ENCODE assay signal across 8 cellular contexts in genomic region chr10:101780818-101781654, GRCh38. TPM values are rescaled to one million over a fixed set of nuclear protein-coding genes. Genes with fewer than 3 reads are reported as not detected.
DNase-seq lines count a peak whose midpoint lies in the region; ATAC-seq and TF ChIP-seq lines count a peak whose summit lies in the region.

No MANE protein-coding gene starts in this region.

- no peak overlapping the region for H3K27ac ChIP-seq in BLaER1 treated with 17β-estradiol and CSF1 and Interleukin-3, amounts not matched to agents 10 nM and 100 nM

- H3K4me3 Mint-ChIP-seq in activated CD4-positive, alpha-beta memory T cell treated with anti-CD3 and anti-CD28 coated beads for 36 hours, result peak overlapping the region; percentile 98
- H3K4me3 Mint-ChIP-seq in mesothelial cell of epicardium, result peak overlapping the region; percentile 44

- peaks cover 63% of the 10 kb centered on the region for H3K4me1 Mint-ChIP-seq in activated CD4-positive, alpha-beta memory T cell treated with anti-CD3 and anti-CD28 coated beads for 36 hours (ENCODE audit: low read depth)
- H3K4me1 Mint-ChIP-seq in mesothelial cell of epicardium, result peaks cover 42% of the 10 kb centered on the region

- POLR2A ChIA-PET in activated CD4-positive, alpha-beta memory T cell treated with anti-CD3 and anti-CD28 coated beads for 36 hours (lab: Charles Lee), result interaction anchor here (1.7 kb wide), 1 partner anchor 178 kb away, joined by 6 read pairs; no protein-coding TSS in a partner anchor

- intact Hi-C loops in activated CD4-positive, alpha-beta memory T cell treated with anti-CD3 and anti-CD28 coated beads for 36 hours (cut with micrococcal nuclease), result loop anchor here (1.0 to 5.0 kb wide), 6 partner anchors 64 to 568 kb away; partner anchors contain the start of genes DPCD, LBX1 and POLL

- H3K4me3 ChIP-seq in BLaER1 treated with 17β-estradiol and CSF1 and Interleukin-3, amounts not matched to agents 10 nM and 100 nM, result 0 out of 20 replicates have a peak overlapping the region, but pooled peaks of 2 of the 10 experiments have one; percentile 90 to 92

- DNase-seq in NCI-H524 (lab: John Stamatoyannopoulos, UW) (peak; percentile 74 to 83), mesothelial cell of epicardium (ENCODE audit: low spot score in 2 of 2, unreplicated experiment in 2 of 2) (peak in 1 of 2 experiments; percentile 81)
- DNase-seq in activated CD4-positive, alpha-beta memory T cell treated with anti-CD3 and anti-CD28 coated beads for 36 hours, result peak; percentile 82
- DNase-seq in effector CD4-positive, alpha-beta T cell, result peak; percentile 57
- DNase-seq in stimulated activated CD8-positive, alpha-beta memory T cell treated with anti-CD3 and anti-CD28 coated beads, Interleukin-4, amount 100 ng/mL, for 4 hours (ENCODE audit: low read depth in 2 of 2, low spot score in 1 of 2), result peak; percentile 29 to 54

- H3K36me3 Mint-ChIP-seq in activated CD4-positive, alpha-beta memory T cell treated with anti-CD3 and anti-CD28 coated beads for 36 hours, result peaks cover 28% of the 10 kb centered on the region
- peaks cover 14% of the 10 kb centered on the region for H3K36me3 Mint-ChIP-seq in mesothelial cell of epicardium

- H3K9me3 Mint-ChIP-seq in activated CD4-positive, alpha-beta memory T cell treated with anti-CD3 and anti-CD28 coated beads for 36 hours, result no peaks in the 10 kb centered on the region
- no peaks in the 10 kb centered on the region for H3K9me3 Mint-ChIP-seq in mesothelial cell of epicardium

- peak; percentile 29 for ATAC-seq in GM21619 (IDR thresholded peaks at IDR 0.05; ENCODE audit: unreplicated experiment)
- no peak for ATAC-seq in HG03469 (IDR thresholded peaks at IDR 0.05; ENCODE audit: unreplicated experiment)

- peaks cover 46 to 54% (median 51%) of the 10 kb centered on the region in 10 experiments for H3K4me1 ChIP-seq in BLaER1 treated with 17β-estradiol and CSF1 and Interleukin-3, amounts not matched to agents 10 nM and 100 nM

- peaks cover 11 to 37% (median 23%) of the 10 kb centered on the region in 11 experiments for H3K36me3 ChIP-seq in BLaER1 treated with 17β-estradiol and CSF1 and Interleukin-3, amounts not matched to agents 10 nM and 100 nM

- peaks cover 14 to 60% (median 48%) of the 10 kb centered on the region in 11 experiments; a peak in 20 of 22 replicates for H4K20me1 ChIP-seq in BLaER1 treated with 17β-estradiol and CSF1 and Interleukin-3, amounts not matched to agents 10 nM and 100 nM

- peaks cover 43 to 48% (median 46%) of the 10 kb centered on the region in 11 experiments for H3K27me3 ChIP-seq in BLaER1 treated with 17β-estradiol and CSF1 and Interleukin-3, amounts not matched to agents 10 nM and 100 nM

- peak; percentile 87 for TF ChIP-seq CTCF in mesothelial cell of epicardium (IDR thresholded peaks at IDR 0.05; ENCODE audit: unreplicated experiment)

- H3K9me3 ChIP-seq in BLaER1 treated with 17β-estradiol and CSF1 and Interleukin-3, amounts not matched to agents 10 nM and 100 nM (replicated peaks in 1 of 11), result no peaks in the 10 kb centered on the region; a peak in 1 of 22 replicates

- peak overlapping the region in 1 of 11 experiments; percentile 90; a peak in 1 of 22 replicates for H3K9ac ChIP-seq in BLaER1 treated with 17β-estradiol and CSF1 and Interleukin-3, amounts not matched to agents 10 nM and 100 nM

- H3K27ac Mint-ChIP-seq in activated CD4-positive, alpha-beta memory T cell treated with anti-CD3 and anti-CD28 coated beads for 36 hours, result no peak overlapping the region
- no peak overlapping the region for H3K27ac Mint-ChIP-seq in mesothelial cell of epicardium

- peak overlapping the region; percentile 89 to 99 (median 97); a peak in 21 of 22 replicates for H3K4me2 ChIP-seq in BLaER1 treated with 17β-estradiol and CSF1 and Interleukin-3, amounts not matched to agents 10 nM and 100 nM

- peaks cover 26% of the 10 kb centered on the region for H3K27me3 Mint-ChIP-seq in activated CD4-positive, alpha-beta memory T cell treated with anti-CD3 and anti-CD28 coated beads for 36 hours
- H3K27me3 Mint-ChIP-seq in mesothelial cell of epicardium (ENCODE audit: low read depth), result peaks cover 45% of the 10 kb centered on the region

- CTCF ChIA-PET in activated CD4-positive, alpha-beta memory T cell treated with anti-CD3 and anti-CD28 coated beads for 36 hours (lab: Charles Lee), result interaction anchor here (0.6 to 10.2 kb wide), 55 partner anchors 8 to 567 kb away, joined by 3 to 197 read pairs (median 5); partner anchors contain the start of genes DPCD, FBXW4, OGA and POLL

RNA-seq across cellular contexts. Expression of gene NPM3, which starts 2.2 kb away (rescaled TPM):
- total RNA-seq in activated CD4-positive, alpha-beta memory T cell treated with anti-CD3 and anti-CD28 coated beads for 36 hours, result 100 to 1,000 TPM; 168 to 172 TPM
- total RNA-seq in mesothelial cell of epicardium, result 42.4 to 45.6 TPM (median 45.2 TPM) in 3 replicates

RNA-seq across cellular contexts. Expression of gene FGF8, which starts 5.1 kb away (rescaled TPM):
- total RNA-seq in activated CD4-positive, alpha-beta memory T cell treated with anti-CD3 and anti-CD28 coated beads for 36 hours, result not detected
- total RNA-seq in mesothelial cell of epicardium, result not detected in 3 replicates

RNA-seq across cellular contexts. Expression of gene OGA, which starts 37.2 kb away (rescaled TPM):
- total RNA-seq in activated CD4-positive, alpha-beta memory T cell treated with anti-CD3 and anti-CD28 coated beads for 36 hours, result 100 to 1,000 TPM in 1 of 2 experiments, 10 to 100 TPM in 1; 93.2 to 105 TPM
- 162 to 168 TPM (median 165 TPM) in 3 replicates for total RNA-seq in mesothelial cell of epicardium
